14 cellular contexts compared by ENCODE assay signal in the genomic region with DNA sequence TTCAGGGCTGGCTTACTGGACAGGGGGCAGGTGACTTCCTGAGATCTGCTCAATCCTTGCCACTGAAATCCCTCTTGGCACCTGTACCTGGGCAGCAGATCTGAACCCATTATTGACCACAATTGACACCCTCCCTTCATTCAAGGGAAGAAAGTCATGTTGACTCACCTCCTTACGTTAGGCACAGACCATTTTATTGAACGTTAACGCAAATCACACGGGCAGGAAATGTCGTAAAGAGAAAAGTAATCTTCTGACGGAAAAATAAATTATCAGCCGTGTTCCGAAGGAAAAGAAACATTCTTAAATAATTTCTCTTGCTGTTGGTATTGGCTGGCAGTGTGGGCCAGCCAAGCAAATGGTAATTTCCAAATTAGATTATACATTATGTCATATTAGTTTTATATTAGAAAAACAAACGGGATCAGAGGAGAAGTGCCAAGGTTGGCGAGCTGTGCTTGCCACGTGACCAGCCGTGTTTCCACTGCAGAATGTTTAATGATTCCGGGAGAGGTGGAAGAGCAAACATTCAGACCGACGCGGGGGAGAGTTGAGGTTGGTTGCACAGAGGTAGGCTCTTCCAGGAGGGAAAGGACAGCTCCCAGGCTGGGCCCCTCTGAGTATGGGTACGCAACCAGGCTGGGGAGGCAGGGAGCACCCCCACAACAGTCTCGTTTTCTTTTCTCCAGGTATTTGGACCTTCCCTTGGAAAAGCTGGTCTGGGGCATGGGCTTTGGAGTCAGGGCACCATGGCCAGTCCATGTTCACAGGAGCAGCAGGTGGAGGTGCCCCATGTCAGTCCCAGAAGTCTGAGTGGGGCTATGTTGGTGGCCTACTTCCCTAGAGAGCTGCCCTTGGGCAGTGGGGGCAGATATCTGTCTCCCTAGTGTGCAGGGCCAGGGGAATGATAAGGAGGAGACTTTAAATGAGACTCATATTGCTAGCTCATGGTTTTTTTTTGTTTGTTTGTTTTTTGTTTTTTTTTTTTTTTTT.
DNase-seq lines count a peak whose midpoint lies in the region; ATAC-seq and TF ChIP-seq lines count a peak whose summit lies in the region.
"Had no signal": no experiment of that assay in that cellular context is flagged by ENCODE, and none has a peak within 500 bp of the region (broad histone marks: within the 10 kb centered on the region; RNA-seq: fewer than 3 reads in every experiment).

No MANE protein-coding gene starts in this region.

- DNase-seq in HuH-7 (ENCODE audit: low spot score) (peak; percentile 74), NCI-H774 (lab: John Stamatoyannopoulos, UW) (peak; percentile 81), left colon (peak; percentile 77 to 80), tibial artery (no peak), SIG-M5 treated with dmso at 0.1 percent for 504 hours (lab: John Stamatoyannopoulos, UW; ENCODE audit: unreplicated experiment) (no peak)
- no peak for DNase-seq in activated naive CD4-positive, alpha-beta T cell (lab: John Stamatoyannopoulos, UW)
- DNase-seq: activated gamma-delta T cell treated with Interleukin-2 at 50 U/mL for 16 hours; Caco-2; immature natural killer cell; stimulated activated CD4-positive, alpha-beta T cell treated with anti-CD3 and anti-CD28 coated beads, Interleukin-2, amount 100 ng/mL, for 24 hours; stimulated activated naive B cell treated with anti-CD40 and anti-IgM and Interleukin-4, amounts not matched to agents 10 μg/mL and 1 μg/mL and 100 μg/mL, for 72 hours; T-cell had no signal

- peaks cover 0 to 61% (median 29%) of the 10 kb centered on the region in 4 donors for H3K4me1 ChIP-seq in tibial artery
- H3K4me1 ChIP-seq: HAP-1 had no signal

- TF ChIP-seq CTCF in tibial artery (IDR thresholded peaks at IDR 0.05): no peak

- no peaks in the 10 kb centered on the region for H3K9me3 ChIP-seq in tibial artery
- H3K9me3 ChIP-seq: Caco-2, HAP-1 had no signal

- H3K27me3 ChIP-seq in tibial artery: no peaks in the 10 kb centered on the region

- intact Hi-C loops in left colon (cut with DNase I, micrococcal nuclease): no loop called here
- intact Hi-C loops in tibial artery (cut with DNase I; ENCODE audit: low total_unique reads): no loop called here

- peak overlapping the region; percentile 16 to 24 for H3K4me3 ChIP-seq in tibial artery
- H3K4me3 ChIP-seq: HAP-1 had no signal

- H3K36me3 ChIP-seq in tibial artery: no peaks in the 10 kb centered on the region
- H3K36me3 ChIP-seq: HAP-1 had no signal

- ATAC-seq in left colon: peak; percentile 73
- ATAC-seq in HG03135 (IDR thresholded peaks at IDR 0.05; ENCODE audit: unreplicated experiment): no peak
- ATAC-seq: stimulated activated naive B cell treated with anti-CD40 and anti-IgM and Interleukin-4, amounts not matched to agents 10 μg/mL and 1 μg/mL and 100 μg/mL, for 72 hours; T-cell had no signal

- H3K27ac ChIP-seq in tibial artery: peak overlapping the region in 1 of 2 donors; percentile 34

Comparison
In these comparisons a context has a peak if more than half of its experiments do, and no peak if none do; other contexts are left out.
1. DNase-seq: peak in HuH-7 (single experiment), NCI-H774 (single experiment) and left colon (2 of 2); none in tibial artery (0 of 2), activated naive CD4-positive, alpha-beta T cell (0 of 4) and SIG-M5 treated with dmso at 0.1 percent for 504 hours (single experiment).